8 cellular contexts compared by ENCODE assay signal in the genomic region with DNA sequence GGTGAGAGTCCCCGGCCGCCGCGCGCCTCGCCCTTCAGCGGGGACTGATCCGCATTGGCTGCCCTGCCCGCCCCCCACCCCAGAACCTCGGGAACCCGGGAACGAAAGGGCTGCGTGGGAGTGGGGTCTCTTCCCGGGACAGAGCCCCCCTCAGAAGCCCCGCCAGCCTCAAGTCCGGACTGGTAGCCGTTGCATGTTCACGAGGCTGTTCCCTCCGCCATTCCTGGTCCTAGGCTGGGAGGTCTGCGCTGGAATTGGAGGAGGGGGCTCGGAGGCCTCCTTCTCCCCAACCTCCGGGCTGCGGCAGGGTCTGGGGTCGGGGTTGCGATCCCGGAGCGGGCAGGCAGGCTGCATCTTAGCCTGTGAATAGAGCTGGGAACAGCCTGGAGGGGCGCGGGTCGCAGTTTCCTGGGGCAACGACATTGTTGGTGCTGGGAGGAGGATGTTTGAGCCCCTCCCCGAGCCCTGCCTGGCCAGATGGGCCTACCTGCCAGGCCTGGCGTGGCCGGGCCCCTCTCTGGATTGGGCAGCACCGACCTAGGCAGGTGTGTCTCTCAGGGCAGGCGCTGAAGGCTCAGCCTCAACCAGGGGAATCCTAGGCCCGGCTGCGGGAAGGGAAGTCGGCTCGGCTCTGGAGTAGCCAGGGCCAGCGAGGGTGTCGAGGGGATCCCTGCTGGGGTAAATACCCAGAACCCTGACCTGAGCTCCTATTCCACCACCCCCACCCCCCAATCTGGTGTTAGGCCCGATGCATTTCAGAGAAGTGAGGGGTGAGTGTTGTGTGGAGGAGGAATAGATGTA. TPM values are rescaled to one million over a fixed set of nuclear protein-coding genes. Genes with fewer than 3 reads are reported as not detected.
DNase-seq lines count a peak whose midpoint lies in the region; FAIRE-seq and TF ChIP-seq lines count a peak whose summit lies in the region.

No MANE protein-coding gene starts in this region.

- TF ChIP-seq POLR2A in endothelial cell of umbilical vein (IDR thresholded peaks at IDR 0.05; ENCODE audit: low read depth, low read length), result no peak

- H2BK12ac ChIP-seq in neuronal stem cell (ENCODE audit: low read length), result no peak overlapping the region

- no peak overlapping the region for H4K8ac ChIP-seq in neuronal stem cell (ENCODE audit: low read depth, low read length)

- no peaks in the 10 kb centered on the region for H3K4me1 ChIP-seq in endothelial cell of umbilical vein (ENCODE audit: control insufficient read depth, extremely low read depth, insufficient read depth, low read length)
- peaks cover 7% of the 10 kb centered on the region in 2 donors for H3K4me1 ChIP-seq in neuronal stem cell (ENCODE audit: control insufficient read depth in 2 of 2, insufficient read depth in 1 of 2, low read depth in 1 of 2, low read length in 2 of 2)

- H3K23ac ChIP-seq in neuronal stem cell (ENCODE audit: low read depth, low read length, poor library complexity), result peak overlapping the region; percentile 51

- no peak overlapping the region for H3K4ac ChIP-seq in neuronal stem cell (ENCODE audit: low read length)

- CTCF ChIA-PET in endothelial cell of umbilical vein (lab: Charles Lee), result no interaction called here

- H2BK5ac ChIP-seq in neuronal stem cell (ENCODE audit: low read length), result no peak overlapping the region

- H2AK5ac ChIP-seq in neuronal stem cell (ENCODE audit: low read depth, low read length), result peak overlapping the region; percentile 40

- peak overlapping the region; percentile 78 for H3K18ac ChIP-seq in neuronal stem cell (ENCODE audit: low read length)

- H3K79me1 ChIP-seq in neuronal stem cell (ENCODE audit: low read depth, low read length), result no peaks in the 10 kb centered on the region

- no peaks in the 10 kb centered on the region for H3K36me3 ChIP-seq in endothelial cell of umbilical vein (ENCODE audit: control insufficient read depth in 2 of 2, extremely low read depth in 1 of 2, insufficient read depth in 2 of 2, low read length in 2 of 2)
- peaks cover 2 to 10% of the 10 kb centered on the region in 2 donors for H3K36me3 ChIP-seq in neuronal stem cell (replicated peaks in 1 of 2; ENCODE audit: control insufficient read depth in 2 of 2, insufficient read depth in 2 of 2, low read length in 2 of 2)

- peaks cover 2 to 5% of the 10 kb centered on the region in 2 experiments for H3K27me3 ChIP-seq in endothelial cell of umbilical vein (ENCODE audit: control insufficient read depth in 2 of 2, insufficient read depth in 2 of 2, low read length in 2 of 2)
- peaks cover 0 to 40% (median 15%) of the 10 kb centered on the region in 3 experiments for H3K27me3 ChIP-seq in neuronal stem cell (ENCODE audit: control insufficient read depth in 3 of 3, insufficient read depth in 3 of 3, low read depth in 1 of 3, low read length in 3 of 3)

- no peaks in the 10 kb centered on the region for H3K79me2 ChIP-seq in endothelial cell of umbilical vein (ENCODE audit: control insufficient read depth, insufficient read depth, low read length)

- TF ChIP-seq CTCF in endothelial cell of umbilical vein (IDR thresholded peaks at IDR 0.05; ENCODE audit: extremely low read depth in 1 of 2, insufficient read depth in 1 of 2, low read depth in 1 of 2, low read length in 2 of 2), result no peak

- H2BK120ac ChIP-seq in neuronal stem cell (ENCODE audit: low read depth, low read length), result no peak overlapping the region

- no peak overlapping the region for H2BK15ac ChIP-seq in neuronal stem cell (ENCODE audit: low read length)

- POLR2A ChIA-PET in endothelial cell of umbilical vein (lab: Charles Lee), result no interaction called here

- intact Hi-C loops in endothelial cell of umbilical vein (cut with micrococcal nuclease), result no loop called here
- intact Hi-C loops in posterior vena cava (cut with DNase I), result no loop called here

- H3K4me3 ChIP-seq in endothelial cell of umbilical vein (replicated peaks in 1 of 3; ENCODE audit: insufficient read depth in 1 of 3, low read depth in 1 of 3, low read length in 3 of 3) (peak overlapping the region in 2 of 3 experiments; percentile 22 to 30), neuronal stem cell (ENCODE audit: low read length in 2 of 2) (peak overlapping the region; percentile 57 to 79)

- no TSS peak for BruUV-seq in endothelial cell of umbilical vein (replicated peaks; lab: Mats Ljungman, UMichigan)

- DNase-seq in DMS79 treated with DMSO at 0.1 percent for 48 hours (lab: John Stamatoyannopoulos, UW) (peak; percentile 18), NCI-H526 treated with DMSO at 0.1 percent for 48 hours (lab: John Stamatoyannopoulos, UW) (peak; percentile 41), endothelial cell of umbilical vein (ENCODE audit: low read depth, low spot score) (no peak), neuronal stem cell (ENCODE audit: low spot score) (no peak), globus pallidus (ENCODE audit: low spot score) (no peak), HUDEP-2 (lab: John Stamatoyannopoulos, UW; ENCODE audit: unreplicated experiment in 76 of 76) (no peak), posterior vena cava (ENCODE audit: low spot score) (no peak), cerebellar nuclear complex (lab: John Stamatoyannopoulos, UW) (no peak)

- no peaks in the 10 kb centered on the region for H4K20me1 ChIP-seq in endothelial cell of umbilical vein (replicated peaks; ENCODE audit: control insufficient read depth, extremely low read depth, insufficient read depth, low read length)

- no peak overlapping the region for H3K14ac ChIP-seq in neuronal stem cell (ENCODE audit: low read length)

- dilution Hi-C loops in endothelial cell of umbilical vein (cut with MboI; ENCODE audit: extremely low pct_ligation_motif_present, low sequenced_read_pairs), result no loop called here

- no peak overlapping the region for H3K27ac ChIP-seq in endothelial cell of umbilical vein (ENCODE audit: insufficient read depth, low read depth, low read length)
- no peak overlapping the region for H3K27ac ChIP-seq in neuronal stem cell (replicated peaks; ENCODE audit: low read length)

- no peaks in the 10 kb centered on the region for H3K9me1 ChIP-seq in endothelial cell of umbilical vein (replicated peaks; ENCODE audit: control insufficient read depth, extremely low read depth, insufficient read depth, low read length)

- FAIRE-seq in endothelial cell of umbilical vein (lab: Jason Lieb, UNC), result no peak

- H3K4me2 ChIP-seq in endothelial cell of umbilical vein (ENCODE audit: insufficient read depth, low read length), result peak overlapping the region; percentile 28
- H3K4me2 ChIP-seq in neuronal stem cell (ENCODE audit: insufficient read depth, low read length, poor library complexity, severe bottlenecking), result peak overlapping the region; percentile 88

- peak overlapping the region; percentile 25 for H2AFZ ChIP-seq in endothelial cell of umbilical vein (ENCODE audit: low read depth, low read length)
- H2AFZ ChIP-seq in neuronal stem cell (ENCODE audit: low read length), result peak overlapping the region; percentile 93

- H3K9ac ChIP-seq in endothelial cell of umbilical vein (replicated peaks; ENCODE audit: extremely low read depth, insufficient read depth, low read length) (no peak overlapping the region), neuronal stem cell (ENCODE audit: low read depth, low read length, poor library complexity) (peak overlapping the region; percentile 61)

- H4K91ac ChIP-seq in neuronal stem cell (ENCODE audit: low read depth, low read length, poor library complexity), result no peak overlapping the region

- H3K9me3 ChIP-seq in endothelial cell of umbilical vein (replicated peaks; ENCODE audit: control insufficient read depth, insufficient read depth, low read length), result no peaks in the 10 kb centered on the region
- H3K9me3 ChIP-seq in neuronal stem cell (replicated peaks in 1 of 2; ENCODE audit: control insufficient read depth in 2 of 2, insufficient read depth in 1 of 2, low read depth in 1 of 2, low read length in 2 of 2), result no peaks in the 10 kb centered on the region

- WGBS in neuronal stem cell (ENCODE audit: extremely low coverage in 2 of 2, insufficient read length in 2 of 2, insufficient replicate concordance in 1 of 2), 2 donors, result no CpG with 5 or more reads among the region's 43 CpGs

RNA-seq across cellular contexts. Expression of gene MAPK8IP1, which starts 0.7 kb away (rescaled TPM):
- total RNA-seq in endothelial cell of umbilical vein (4.8 and 5.3 TPM in 2 replicates), posterior vena cava (10 to 100 TPM in 1 of 2 donors, 1 to 10 TPM in 1; 8.5 to 10.9 TPM)
- 4.1 and 6.8 TPM in 2 replicates for polyA plus RNA-seq in endothelial cell of umbilical vein
- polyA plus RNA-seq in endothelial cell of umbilical vein (2011; cell fraction: cytosol; rRNA removed), result 3.2 and 3.9 TPM in 2 replicates
- polyA plus RNA-seq in endothelial cell of umbilical vein (2011; cell fraction: nucleus; rRNA removed), result 2.5 and 2.8 TPM in 2 replicates
- polyA plus RNA-seq in endothelial cell of umbilical vein (2012), result 3.8 and 4.9 TPM in 2 replicates
- 2.3 and 2.9 TPM in 2 replicates for polyA minus RNA-seq in endothelial cell of umbilical vein
- polyA minus RNA-seq in endothelial cell of umbilical vein (2011; cell fraction: cytosol; rRNA and poly(A)+ RNA removed), result 1.1 TPM
- 1.3 TPM in 2 replicates for polyA minus RNA-seq in endothelial cell of umbilical vein (2011; cell fraction: nucleus; rRNA and poly(A)+ RNA removed)
- polyA plus RNA-seq in neuronal stem cell (2013, experiment 1 of 2), result 13.4 TPM
- polyA plus RNA-seq in neuronal stem cell (2013, experiment 2 of 2), result 11.6 TPM

RNA-seq across cellular contexts. Expression of gene FREY1, which starts 20.9 kb away (rescaled TPM):
- total RNA-seq in endothelial cell of umbilical vein (1.1 and 1.4 TPM in 2 replicates), posterior vena cava (under 1 TPM in 1 of 2 donors, not detected in 1; 0.57 TPM)
- 0.53 and 0.84 TPM in 2 replicates for polyA plus RNA-seq in endothelial cell of umbilical vein
- polyA plus RNA-seq in endothelial cell of umbilical vein (2011; cell fraction: cytosol; rRNA removed), result 0.20 and 0.30 TPM in 2 replicates
- 2.9 and 4.5 TPM in 2 replicates for polyA plus RNA-seq in endothelial cell of umbilical vein (2011; cell fraction: nucleus; rRNA removed)
- 0.33 TPM in 1 of 2 replicates, not detected in the other for polyA plus RNA-seq in endothelial cell of umbilical vein (2012)
- polyA minus RNA-seq in endothelial cell of umbilical vein, result 1.2 and 3.4 TPM in 2 replicates
- polyA minus RNA-seq in endothelial cell of umbilical vein (2011; cell fraction: cytosol; rRNA and poly(A)+ RNA removed), result not detected
- polyA minus RNA-seq in endothelial cell of umbilical vein (2011; cell fraction: nucleus; rRNA and poly(A)+ RNA removed), result 6.7 and 13.2 TPM in 2 replicates
- 0.95 TPM for polyA plus RNA-seq in neuronal stem cell (2013, experiment 1 of 2)
- 0.93 TPM for polyA plus RNA-seq in neuronal stem cell (2013, experiment 2 of 2)

RNA-seq across cellular contexts. Expression of gene PEX16, which starts 31.6 kb away (rescaled TPM):
- total RNA-seq in endothelial cell of umbilical vein, result 25.7 and 27.4 TPM in 2 replicates
- 32.2 and 36.8 TPM in 2 replicates for polyA plus RNA-seq in endothelial cell of umbilical vein
- polyA plus RNA-seq in endothelial cell of umbilical vein (2011; cell fraction: cytosol; rRNA removed), result 22.2 and 27.6 TPM in 2 replicates
- polyA plus RNA-seq in endothelial cell of umbilical vein (2011; cell fraction: nucleus; rRNA removed), result 43.7 and 47.3 TPM in 2 replicates
- 18.1 and 27.9 TPM in 2 replicates for polyA plus RNA-seq in endothelial cell of umbilical vein (2012)
- 14.1 and 19.1 TPM in 2 replicates for polyA minus RNA-seq in endothelial cell of umbilical vein
- polyA minus RNA-seq in endothelial cell of umbilical vein (2011; cell fraction: cytosol; rRNA and poly(A)+ RNA removed), result 26.3 TPM
- polyA minus RNA-seq in endothelial cell of umbilical vein (2011; cell fraction: nucleus; rRNA and poly(A)+ RNA removed), result 13.8 and 21.0 TPM in 2 replicates
- polyA plus RNA-seq in neuronal stem cell (2013, experiment 1 of 2), result 23.1 TPM
- 19.6 TPM for polyA plus RNA-seq in neuronal stem cell (2013, experiment 2 of 2)
- 10 to 100 TPM; 13.3 to 18.8 TPM for total RNA-seq in posterior vena cava

RNA-seq across cellular contexts. Expression of gene LARGE2, which starts 36.3 kb away (rescaled TPM):
- total RNA-seq in endothelial cell of umbilical vein (not detected in 2 replicates), posterior vena cava (not detected)
- polyA plus RNA-seq in endothelial cell of umbilical vein, result 0.06 and 0.10 TPM in 2 replicates
- 0.04 TPM in 1 of 2 replicates, not detected in the other for polyA plus RNA-seq in endothelial cell of umbilical vein (2011; cell fraction: cytosol; rRNA removed)
- 0.05 TPM in 1 of 2 replicates, not detected in the other for polyA plus RNA-seq in endothelial cell of umbilical vein (2011; cell fraction: nucleus; rRNA removed)
- not detected in 2 replicates for polyA plus RNA-seq in endothelial cell of umbilical vein (2012)
- polyA minus RNA-seq in endothelial cell of umbilical vein, result 0.12 and 0.19 TPM in 2 replicates
- polyA minus RNA-seq in endothelial cell of umbilical vein (2011; cell fraction: cytosol; rRNA and poly(A)+ RNA removed), result not detected
- not detected in 2 replicates for polyA minus RNA-seq in endothelial cell of umbilical vein (2011; cell fraction: nucleus; rRNA and poly(A)+ RNA removed)
- 16.5 TPM for polyA plus RNA-seq in neuronal stem cell (2013, experiment 1 of 2)
- polyA plus RNA-seq in neuronal stem cell (2013, experiment 2 of 2), result 15.7 TPM

RNA-seq across cellular contexts. Expression of gene CRY2, which starts 38.8 kb away (rescaled TPM):
- total RNA-seq in endothelial cell of umbilical vein (8.8 and 11.7 TPM in 2 replicates), posterior vena cava (10 to 100 TPM; 32.2 to 49.5 TPM)
- polyA plus RNA-seq in endothelial cell of umbilical vein, result 7.1 and 7.7 TPM in 2 replicates
- 3.9 and 4.2 TPM in 2 replicates for polyA plus RNA-seq in endothelial cell of umbilical vein (2011; cell fraction: cytosol; rRNA removed)
- polyA plus RNA-seq in endothelial cell of umbilical vein (2011; cell fraction: nucleus; rRNA removed), result 23.2 and 24.2 TPM in 2 replicates
- polyA plus RNA-seq in endothelial cell of umbilical vein (2012), result 4.5 and 6.4 TPM in 2 replicates
- 18.9 and 21.8 TPM in 2 replicates for polyA minus RNA-seq in endothelial cell of umbilical vein
- polyA minus RNA-seq in endothelial cell of umbilical vein (2011; cell fraction: cytosol; rRNA and poly(A)+ RNA removed), result 6.7 TPM
- 20.3 and 22.4 TPM in 2 replicates for polyA minus RNA-seq in endothelial cell of umbilical vein (2011; cell fraction: nucleus; rRNA and poly(A)+ RNA removed)
- 7.4 TPM for polyA plus RNA-seq in neuronal stem cell (2013, experiment 1 of 2)
- polyA plus RNA-seq in neuronal stem cell (2013, experiment 2 of 2), result 7.4 TPM

Comparison
In these comparisons a context has a peak if more than half of its experiments do, and no peak if none do; other contexts are left out.
1. DNase-seq: peak in DMS79 treated with DMSO at 0.1 percent for 48 hours (single experiment) and NCI-H526 treated with DMSO at 0.1 percent for 48 hours (single experiment); none in endothelial cell of umbilical vein (single experiment), neuronal stem cell (single experiment), globus pallidus (single experiment), HUDEP-2 (0 of 76), posterior vena cava (single experiment) and cerebellar nuclear complex (0 of 2).